In genomic region chr5:6581559-6582426, GRCh38 we compare ENCODE assay signal across 21 cellular contexts. TPM values are rescaled to one million over a fixed set of nuclear protein-coding genes. Genes with fewer than 3 reads are reported as not detected.
A peak's percentile ranks its signal among the peaks of the same experiment; 100 is the strongest.
DNase-seq lines count a peak whose midpoint lies in the region; ATAC-seq, FAIRE-seq and TF ChIP-seq lines count a peak whose summit lies in the region.
"Had no signal": no experiment of that assay in that cellular context is flagged by ENCODE, and none has a peak within 500 bp of the region (broad histone marks: within the 10 kb centered on the region; RNA-seq: fewer than 3 reads in every experiment).

No MANE protein-coding gene starts in this region.

- no peaks in the 10 kb centered on the region for H3K36me3 ChIP-seq in small intestine (ENCODE audit: control insufficient read depth in 2 of 2, insufficient read depth in 2 of 2, low read length in 2 of 2)
- H3K36me3 ChIP-seq: BE2C had no signal

- no peaks in the 10 kb centered on the region for H3K36me3 Mint-ChIP-seq in activated CD8-positive, alpha-beta memory T cell treated with anti-CD3 and anti-CD28 coated beads, Interleukin-2, amount 10 ng/mL, durations not matched to agents 7 days and 5 days
- H3K36me3 Mint-ChIP-seq in glutamatergic neuron (ENCODE audit: unreplicated experiment) (peaks cover 6% of the 10 kb centered on the region), neural crest cell (ENCODE audit: low read depth) (no peaks in the 10 kb centered on the region)
- H3K36me3 Mint-ChIP-seq: CD4-positive, CD25-positive, alpha-beta regulatory T cell had no signal

- no peak for FAIRE-seq in small intestine (lab: Jason Lieb, UNC)
- FAIRE-seq: A204.1, GM12878, GM18507, RCC 7860 had no signal

- peak; percentile 29 for DNase-seq in activated CD8-positive, alpha-beta memory T cell treated with anti-CD3 and anti-CD28 coated beads, Interleukin-2, amount 10 ng/mL, durations not matched to agents 7 days and 5 days
- DNase-seq in activated CD8-positive, alpha-beta memory T cell treated with anti-CD3 and anti-CD28 coated beads for 24 hours: no peak
- DNase-seq in astrocyte of the cerebellum (ENCODE audit: low read depth): peak; percentile 6
- DNase-seq in glutamatergic neuron: no peak
- no peak for DNase-seq in neural crest cell (ENCODE audit: low read depth, low spot score)
- no peak for DNase-seq in small intestine
- no peak for DNase-seq in NCI-H510A treated with DMSO at 0.1 percent for 48 hours (lab: John Stamatoyannopoulos, UW)
- DNase-seq: BE2C; CD4-positive, CD25-positive, alpha-beta regulatory T cell; GF-D8; KG1; NCI-H1694; NCI-H2081 treated with DMSO at 0.1 percent for 48 hours; NCI-H748 treated with DMSO at 0.1 percent for 48 hours; NK-92 treated with Interleukin-12 subunit alpha and Interleukin-12 subunit beta, amount 100 ng/mL, for 24 hours; SHP77 had no signal

- no peaks in the 10 kb centered on the region for H3K4me1 ChIP-seq in small intestine (ENCODE audit: control insufficient read depth in 2 of 2, insufficient read depth in 1 of 2, low read depth in 1 of 2, low read length in 1 of 2)
- H3K4me1 ChIP-seq: BE2C had no signal

- in situ Hi-C loops in astrocyte of the cerebellum (cut with HindIII; ENCODE audit: low sequenced_read_pairs): loop anchor here (25.0 kb wide), 1 partner anchor 1094 kb away; no protein-coding TSS in a partner anchor

- no peak overlapping the region for H3K27ac Mint-ChIP-seq in activated CD8-positive, alpha-beta memory T cell treated with anti-CD3 and anti-CD28 coated beads, Interleukin-2, amount 10 ng/mL, durations not matched to agents 7 days and 5 days
- H3K27ac Mint-ChIP-seq in glutamatergic neuron (ENCODE audit: unreplicated experiment) (no peak overlapping the region), neural crest cell (ENCODE audit: unreplicated experiment) (no peak overlapping the region)
- H3K27ac Mint-ChIP-seq: CD4-positive, CD25-positive, alpha-beta regulatory T cell had no signal

- no peaks in the 10 kb centered on the region for H3K9me3 Mint-ChIP-seq in activated CD8-positive, alpha-beta memory T cell treated with anti-CD3 and anti-CD28 coated beads, Interleukin-2, amount 10 ng/mL, durations not matched to agents 7 days and 5 days (ENCODE audit: low read depth)
- H3K9me3 Mint-ChIP-seq in glutamatergic neuron (ENCODE audit: unreplicated experiment) (no peaks in the 10 kb centered on the region), neural crest cell (no peaks in the 10 kb centered on the region)

- TF ChIP-seq CTCF in astrocyte of the cerebellum (IDR thresholded peaks at IDR 0.05; ENCODE audit: low read depth, low read length, missing control alignments) (no peak), glutamatergic neuron (IDR thresholded peaks at IDR 0.05; ENCODE audit: partially characterized antibody, unreplicated experiment) (no peak), neural crest cell (conservative IDR thresholded peaks at IDR 0.05) (no peak)

- H3K27me3 ChIP-seq in small intestine (ENCODE audit: control insufficient read depth in 2 of 2, insufficient read depth in 2 of 2, low read length in 2 of 2): peaks cover 0 to 17% of the 10 kb centered on the region in 2 donors

- ATAC-seq in activated CD8-positive, alpha-beta memory T cell treated with anti-CD3 and anti-CD28 coated beads, Interleukin-2, amount 10 ng/mL, durations not matched to agents 7 days and 5 days: no peak
- ATAC-seq in HG03095 (IDR thresholded peaks at IDR 0.05; ENCODE audit: unreplicated experiment): no peak

- CTCF ChIA-PET in activated CD8-positive, alpha-beta memory T cell treated with anti-CD3 and anti-CD28 coated beads, Interleukin-2, amount 10 ng/mL, durations not matched to agents 7 days and 5 days (lab: Charles Lee): no interaction called here

- H3K9me3 ChIP-seq in small intestine (ENCODE audit: control insufficient read depth, low read depth): no peaks in the 10 kb centered on the region
- H3K9me3 ChIP-seq: BE2C had no signal

- no peak overlapping the region for H3K4me3 Mint-ChIP-seq in activated CD8-positive, alpha-beta memory T cell treated with anti-CD3 and anti-CD28 coated beads, Interleukin-2, amount 10 ng/mL, durations not matched to agents 7 days and 5 days
- H3K4me3 Mint-ChIP-seq in glutamatergic neuron (ENCODE audit: unreplicated experiment): peak overlapping the region; percentile 38
- H3K4me3 Mint-ChIP-seq in neural crest cell: peak overlapping the region; percentile 6
- H3K4me3 Mint-ChIP-seq: CD4-positive, CD25-positive, alpha-beta regulatory T cell had no signal

- peaks cover 58% of the 10 kb centered on the region for H3K27me3 Mint-ChIP-seq in activated CD8-positive, alpha-beta memory T cell treated with anti-CD3 and anti-CD28 coated beads, Interleukin-2, amount 10 ng/mL, durations not matched to agents 7 days and 5 days
- H3K27me3 Mint-ChIP-seq in glutamatergic neuron (ENCODE audit: unreplicated experiment): peaks cover 12% of the 10 kb centered on the region
- peaks cover 83% of the 10 kb centered on the region for H3K27me3 Mint-ChIP-seq in neural crest cell (ENCODE audit: low read depth)

- no peak overlapping the region for H3K27ac ChIP-seq in small intestine (ENCODE audit: low read depth in 1 of 2, low read length in 1 of 2)

- no peak overlapping the region for H3K4me3 ChIP-seq in astrocyte of the cerebellum (ENCODE audit: low read depth, low read length)
- H3K4me3 ChIP-seq in small intestine (ENCODE audit: low read depth in 1 of 2, low read length in 2 of 2): no peak overlapping the region
- H3K4me3 ChIP-seq: GM12878 had no signal

- 80 to 82% (median 80%) methylated on average over 14 of the region's 14 CpGs for WGBS in small intestine, 3 donors

- peaks cover 6% of the 10 kb centered on the region for H3K4me1 Mint-ChIP-seq in activated CD8-positive, alpha-beta memory T cell treated with anti-CD3 and anti-CD28 coated beads, Interleukin-2, amount 10 ng/mL, durations not matched to agents 7 days and 5 days
- H3K4me1 Mint-ChIP-seq in glutamatergic neuron (ENCODE audit: low read depth, unreplicated experiment) (peaks cover 8% of the 10 kb centered on the region), neural crest cell (peaks cover 4% of the 10 kb centered on the region)

RNA-seq across cellular contexts. Expression of gene NSUN2, which starts 51.1 kb away (rescaled TPM):
- total RNA-seq in activated CD8-positive, alpha-beta memory T cell treated with anti-CD3 and anti-CD28 coated beads, Interleukin-2, amount 10 ng/mL, durations not matched to agents 7 days and 5 days: 100 to 1,000 TPM in 1 of 2 experiments, 10 to 100 TPM in 1; 79.8 to 111 TPM
- total RNA-seq in glutamatergic neuron (ENCODE audit: unreplicated experiment) (60.3 TPM), neural crest cell (75.0 and 76.9 TPM in 2 replicates)
- polyA plus RNA-seq in small intestine: 10 to 100 TPM; 36.5 to 45.7 (median 41.9) TPM

RNA-seq across cellular contexts. Expression of gene SRD5A1, which starts 51.4 kb away (rescaled TPM):
- total RNA-seq in activated CD8-positive, alpha-beta memory T cell treated with anti-CD3 and anti-CD28 coated beads, Interleukin-2, amount 10 ng/mL, durations not matched to agents 7 days and 5 days: 10 to 100 TPM; 11.0 to 16.2 TPM
- 47.2 TPM for total RNA-seq in glutamatergic neuron (ENCODE audit: unreplicated experiment)
- total RNA-seq in neural crest cell: 29.7 and 31.3 TPM in 2 replicates
- polyA plus RNA-seq in small intestine: 10 to 100 TPM in 2 of 3 donors, 1 to 10 TPM in 1; 9.2 to 16.6 (median 14.5) TPM

Comparison
In these comparisons a context has a peak if more than half of its experiments do, and no peak if none do; other contexts are left out.
1. DNase-seq: peak in activated CD8-positive, alpha-beta memory T cell treated with anti-CD3 and anti-CD28 coated beads, Interleukin-2, amount 10 ng/mL, durations not matched to agents 7 days and 5 days (single experiment) and astrocyte of the cerebellum (single experiment); none in activated CD8-positive, alpha-beta memory T cell treated with anti-CD3 and anti-CD28 coated beads for 24 hours (single experiment), glutamatergic neuron (single experiment), neural crest cell (single experiment), small intestine (single experiment) and NCI-H510A treated with DMSO at 0.1 percent for 48 hours (single experiment).